20 cellular contexts compared by ENCODE assay signal in genomic region chr1:7109901-7110300, GRCh38.
"Had no signal": no experiment of that assay in that cellular context is flagged by ENCODE, and none has a peak within 500 bp of the region (broad histone marks: within the 10 kb centered on the region; RNA-seq: fewer than 3 reads in every experiment).

No MANE protein-coding gene starts in this region.

- H3K4me2 ChIP-seq: smooth muscle cell had no signal

- DNase-seq: activated CD4-positive, alpha-beta T cell treated with anti-CD3 and anti-CD28 coated beads, Interleukin-2, amount 10 ng/mL, durations not matched to agents 24 days and 14 days; activated CD8-positive, alpha-beta T cell treated with anti-CD3 and anti-CD28 coated beads for 36 hours; activated naive CD4-positive, alpha-beta T cell treated with Interleukin-2 at 50 U/mL for 16 hours; activated naive CD8-positive, alpha-beta T cell treated with anti-CD3 and anti-CD28 coated beads, Interleukin-2, amount 10 ng/mL, durations not matched to agents 7 days and 5 days; activated T-cell treated with anti-CD3 and anti-CD28 coated beads, Interleukin-2, amount 50 U/mL, for 1 hour; body of pancreas; colonic mucosa; esophagus squamous epithelium; islet precursor cell; stimulated activated CD4-positive, alpha-beta T cell treated with anti-CD3 and anti-CD28 coated beads, Interleukin-4, amount 100 ng/mL, for 4 hours; T-helper 1 cell; T-helper 9 cell; testis had no signal

- H3K27ac ChIP-seq: body of pancreas, colonic mucosa, esophagus squamous epithelium, testis had no signal

- H3K27ac Mint-ChIP-seq: activated CD4-positive, alpha-beta T cell treated with anti-CD3 and anti-CD28 coated beads, Interleukin-2, amount 10 ng/mL, durations not matched to agents 24 days and 14 days; activated CD8-positive, alpha-beta T cell treated with anti-CD3 and anti-CD28 coated beads for 36 hours; activated naive CD8-positive, alpha-beta T cell treated with anti-CD3 and anti-CD28 coated beads, Interleukin-2, amount 10 ng/mL, durations not matched to agents 7 days and 5 days; activated T-helper 17 cell treated with anti-CD3 and anti-CD28 coated beads, Interleukin-2, amount 50 U/mL, for 72 hours; nephron; stimulated activated memory B cell treated with anti-CD40 and anti-IgM and Interleukin-4, amounts not matched to agents 10 μg/mL and 1 μg/mL and 100 μg/mL, for 72 hours; type B pancreatic cell had no signal

- H3K9me3 Mint-ChIP-seq: activated CD4-positive, alpha-beta T cell treated with anti-CD3 and anti-CD28 coated beads, Interleukin-2, amount 10 ng/mL, durations not matched to agents 24 days and 14 days; activated CD8-positive, alpha-beta T cell treated with anti-CD3 and anti-CD28 coated beads for 36 hours; activated naive CD8-positive, alpha-beta T cell treated with anti-CD3 and anti-CD28 coated beads, Interleukin-2, amount 10 ng/mL, durations not matched to agents 7 days and 5 days; activated T-helper 17 cell treated with anti-CD3 and anti-CD28 coated beads, Interleukin-2, amount 50 U/mL, for 72 hours; central memory CD8-positive, alpha-beta T cell; type B pancreatic cell had no signal

- H3K9me3 ChIP-seq: body of pancreas, colonic mucosa, esophagus squamous epithelium, testis had no signal

- H3K4me1 ChIP-seq: colonic mucosa, esophagus squamous epithelium, testis had no signal

- H3K4me1 Mint-ChIP-seq: activated CD4-positive, alpha-beta T cell treated with anti-CD3 and anti-CD28 coated beads, Interleukin-2, amount 10 ng/mL, durations not matched to agents 24 days and 14 days; activated naive CD8-positive, alpha-beta T cell treated with anti-CD3 and anti-CD28 coated beads, Interleukin-2, amount 10 ng/mL, durations not matched to agents 7 days and 5 days; activated T-helper 17 cell treated with anti-CD3 and anti-CD28 coated beads, Interleukin-2, amount 50 U/mL, for 72 hours; central memory CD8-positive, alpha-beta T cell; nephron; stimulated activated memory B cell treated with anti-CD40 and anti-IgM and Interleukin-4, amounts not matched to agents 10 μg/mL and 1 μg/mL and 100 μg/mL, for 72 hours had no signal

- H3K36me3 ChIP-seq: colonic mucosa, esophagus squamous epithelium had no signal

- H3K27me3 ChIP-seq: body of pancreas, colonic mucosa, testis had no signal

- H3K27me3 Mint-ChIP-seq: activated CD4-positive, alpha-beta T cell treated with anti-CD3 and anti-CD28 coated beads, Interleukin-2, amount 10 ng/mL, durations not matched to agents 24 days and 14 days had no signal

- H3K4me3 Mint-ChIP-seq: activated CD4-positive, alpha-beta T cell treated with anti-CD3 and anti-CD28 coated beads, Interleukin-2, amount 10 ng/mL, durations not matched to agents 24 days and 14 days; activated CD8-positive, alpha-beta T cell treated with anti-CD3 and anti-CD28 coated beads for 36 hours; activated naive CD8-positive, alpha-beta T cell treated with anti-CD3 and anti-CD28 coated beads, Interleukin-2, amount 10 ng/mL, durations not matched to agents 7 days and 5 days; activated T-helper 17 cell treated with anti-CD3 and anti-CD28 coated beads, Interleukin-2, amount 50 U/mL, for 72 hours; central memory CD8-positive, alpha-beta T cell; nephron; stimulated activated memory B cell treated with anti-CD40 and anti-IgM and Interleukin-4, amounts not matched to agents 10 μg/mL and 1 μg/mL and 100 μg/mL, for 72 hours; type B pancreatic cell had no signal

- H3K36me3 Mint-ChIP-seq: activated naive CD8-positive, alpha-beta T cell treated with anti-CD3 and anti-CD28 coated beads, Interleukin-2, amount 10 ng/mL, durations not matched to agents 7 days and 5 days; stimulated activated memory B cell treated with anti-CD40 and anti-IgM and Interleukin-4, amounts not matched to agents 10 μg/mL and 1 μg/mL and 100 μg/mL, for 72 hours; type B pancreatic cell had no signal

- H3K4me3 ChIP-seq: body of pancreas, colonic mucosa, esophagus squamous epithelium, lung, smooth muscle cell, testis had no signal
